Comparison of ENCODE assay signal across 1 cellular context in genomic region chr14:74945852-74946658, GRCh38.
A peak's percentile ranks its signal among the peaks of the same experiment; 100 is the strongest.
TF ChIP-seq lines count a peak whose summit lies in the region.

No MANE protein-coding gene starts in this region.

TF ChIP-seq in HepG2, 621 proteins besides CTCF, POLR2A, EP300 and RAD21 (continued from another document and continues in another):
- TF ChIP-seq EEA1 (CRISPR knock-in tag; IDR thresholded peaks at IDR 0.05; ENCODE audit: borderline replicate concordance) (no peak), ZNF331 (CRISPR knock-in tag; IDR thresholded peaks at IDR 0.05) (0 out of 2 replicates have a peak, but pooled peaks have one; percentile 53), HOMEZ (CRISPR knock-in tag; IDR thresholded peaks at IDR 0.05; ENCODE audit: low read depth) (no peak), ZKSCAN5 (CRISPR knock-in tag; IDR thresholded peaks at IDR 0.05) (no peak), ZNF34 (CRISPR knock-in tag; IDR thresholded peaks at IDR 0.05; ENCODE audit: borderline replicate concordance) (no peak), KAT2B (IDR thresholded peaks at IDR 0.05; ENCODE audit: borderline replicate concordance, low read depth, low read length) (no peak), NCOR1 (IDR thresholded peaks at IDR 0.05; ENCODE audit: borderline replicate concordance, low read length) (no peak), JARID2 (CRISPR knock-in tag; IDR thresholded peaks at IDR 0.05; ENCODE audit: insufficient replicate concordance) (no peak), ZNF558 (CRISPR knock-in tag; IDR thresholded peaks at IDR 0.05; ENCODE audit: borderline replicate concordance) (no peak; the same call in 1 of the 2 replicates), MBNL3 (CRISPR knock-in tag; conservative IDR thresholded peaks at IDR 0.05) (no peak), SAP130 (CRISPR knock-in tag; IDR thresholded peaks at IDR 0.05; ENCODE audit: low read depth) (no peak; the same call in 1 of the 2 replicates), ARNT2 (CRISPR knock-in tag; IDR thresholded peaks at IDR 0.05; ENCODE audit: low read depth) (no peak), ZNF564 (CRISPR knock-in tag; IDR thresholded peaks at IDR 0.05) (no peak), CHCHD3 (CRISPR knock-in tag; IDR thresholded peaks at IDR 0.05) (no peak), PTBP1 (IDR thresholded peaks at IDR 0.05; ENCODE audit: low read depth, low read length, poor library complexity, severe bottlenecking) (no peak), ZNF180 (CRISPR knock-in tag; IDR thresholded peaks at IDR 0.05; ENCODE audit: borderline replicate concordance, low read depth) (no peak), CAMTA2 (CRISPR knock-in tag; IDR thresholded peaks at IDR 0.05; ENCODE audit: borderline replicate concordance) (no peak), HCFC1 (IDR thresholded peaks at IDR 0.05; ENCODE audit: low read depth, low read length) (no peak), XBP1 (CRISPR knock-in tag; IDR thresholded peaks at IDR 0.05) (no peak), ZFP90 (CRISPR knock-in tag; IDR thresholded peaks at IDR 0.05; ENCODE audit: borderline replicate concordance) (no peak), NFYB (CRISPR knock-in tag; IDR thresholded peaks at IDR 0.05) (no peak), TCF7L2 (IDR thresholded peaks at IDR 0.05; ENCODE audit: low read depth, low read length) (no peak), PCBP1 (IDR thresholded peaks at IDR 0.05; ENCODE audit: borderline replicate concordance, low read depth, low read length) (no peak), ZBTB14 (CRISPR knock-in tag; IDR thresholded peaks at IDR 0.05) (no peak), SUZ12 (IDR thresholded peaks at IDR 0.05; ENCODE audit: low read depth, low read length) (no peak), NFYC (CRISPR knock-in tag; IDR thresholded peaks at IDR 0.05) (no peak), ZNF674 (CRISPR knock-in tag; IDR thresholded peaks at IDR 0.05; ENCODE audit: low read depth) (no peak), NFE2L1 (CRISPR knock-in tag; IDR thresholded peaks at IDR 0.05; ENCODE audit: borderline replicate concordance) (no peak), AFF4 (CRISPR knock-in tag; IDR thresholded peaks at IDR 0.05) (no peak), ZNF709 (CRISPR knock-in tag; IDR thresholded peaks at IDR 0.05) (no peak), GRHL1 (CRISPR knock-in tag; conservative IDR thresholded peaks at IDR 0.05) (no peak), ZNF10 (CRISPR knock-in tag; IDR thresholded peaks at IDR 0.05; ENCODE audit: borderline replicate concordance, low read depth) (no peak), DNMT1 (CRISPR knock-in tag; IDR thresholded peaks at IDR 0.05) (no peak), TEAD3 (CRISPR knock-in tag; optimal IDR thresholded peaks at IDR 0.05; ENCODE audit: borderline replicate concordance) (peak; percentile 56), ELK4 (CRISPR knock-in tag; IDR thresholded peaks at IDR 0.05; ENCODE audit: borderline replicate concordance) (no peak), DRAP1 (CRISPR knock-in tag; IDR thresholded peaks at IDR 0.05) (no peak), RFXAP (CRISPR knock-in tag; IDR thresholded peaks at IDR 0.05; ENCODE audit: borderline replicate concordance) (no peak), ZBTB33 (CRISPR knock-in tag; IDR thresholded peaks at IDR 0.05) (no peak), ZFP36 (IDR thresholded peaks at IDR 0.05; ENCODE audit: borderline replicate concordance, low read depth, low read length, partially characterized antibody) (no peak), ZNF20 (CRISPR knock-in tag; IDR thresholded peaks at IDR 0.05) (no peak), WIZ (CRISPR knock-in tag; IDR thresholded peaks at IDR 0.05) (no peak), MAF1 (CRISPR knock-in tag; IDR thresholded peaks at IDR 0.05; ENCODE audit: borderline replicate concordance) (no peak), PRDM15 (CRISPR knock-in tag; IDR thresholded peaks at IDR 0.05) (no peak), MXI1 (IDR thresholded peaks at IDR 0.05; ENCODE audit: borderline replicate concordance, low read depth, low read length) (no peak), ZNF446 (CRISPR knock-in tag; IDR thresholded peaks at IDR 0.05) (no peak)
- TF ChIP-seq, protein P1, sequence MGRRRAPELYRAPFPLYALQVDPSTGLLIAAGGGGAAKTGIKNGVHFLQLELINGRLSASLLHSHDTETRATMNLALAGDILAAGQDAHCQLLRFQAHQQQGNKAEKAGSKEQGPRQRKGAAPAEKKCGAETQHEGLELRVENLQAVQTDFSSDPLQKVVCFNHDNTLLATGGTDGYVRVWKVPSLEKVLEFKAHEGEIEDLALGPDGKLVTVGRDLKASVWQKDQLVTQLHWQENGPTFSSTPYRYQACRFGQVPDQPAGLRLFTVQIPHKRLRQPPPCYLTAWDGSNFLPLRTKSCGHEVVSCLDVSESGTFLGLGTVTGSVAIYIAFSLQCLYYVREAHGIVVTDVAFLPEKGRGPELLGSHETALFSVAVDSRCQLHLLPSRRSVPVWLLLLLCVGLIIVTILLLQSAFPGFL (CRISPR knock-in tag; IDR thresholded peaks at IDR 0.05): no peak
- TF ChIP-seq, protein P2, sequence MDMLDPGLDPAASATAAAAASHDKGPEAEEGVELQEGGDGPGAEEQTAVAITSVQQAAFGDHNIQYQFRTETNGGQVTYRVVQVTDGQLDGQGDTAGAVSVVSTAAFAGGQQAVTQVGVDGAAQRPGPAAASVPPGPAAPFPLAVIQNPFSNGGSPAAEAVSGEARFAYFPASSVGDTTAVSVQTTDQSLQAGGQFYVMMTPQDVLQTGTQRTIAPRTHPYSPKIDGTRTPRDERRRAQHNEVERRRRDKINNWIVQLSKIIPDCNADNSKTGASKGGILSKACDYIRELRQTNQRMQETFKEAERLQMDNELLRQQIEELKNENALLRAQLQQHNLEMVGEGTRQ (IDR thresholded peaks at IDR 0.05; ENCODE audit: low read depth, low read length): no peak
- TF ChIP-seq, protein P2 (CRISPR knock-in tag; IDR thresholded peaks at IDR 0.05; ENCODE audit: borderline replicate concordance): no peak
